In genomic region chr12:27469161-27469560, GRCh38 we compare ENCODE assay signal across 19 cellular contexts. TPM values are rescaled to one million over a fixed set of nuclear protein-coding genes. Genes with fewer than 3 reads are reported as not detected.
DNase-seq lines count a peak whose midpoint lies in the region; ATAC-seq and TF ChIP-seq lines count a peak whose summit lies in the region.
"Had no signal": no experiment of that assay in that cellular context is flagged by ENCODE, and none has a peak within 500 bp of the region (broad histone marks: within the 10 kb centered on the region; RNA-seq: fewer than 3 reads in every experiment).

No MANE protein-coding gene starts in this region.

- peaks cover 5% of the 10 kb centered on the region for H3K4me1 ChIP-seq in ovary (ENCODE audit: insufficient read depth)

- no peak overlapping the region for H3K4me3 ChIP-seq in ovary

- H3K9me3 Mint-ChIP-seq in activated naive CD8-positive, alpha-beta T cell treated with anti-CD3 and anti-CD28 coated beads, Interleukin-2, amount 10 ng/mL, durations not matched to agents 7 days and 5 days: peaks cover 7% of the 10 kb centered on the region
- no peaks in the 10 kb centered on the region for H3K9me3 Mint-ChIP-seq in activated naive CD8-positive, alpha-beta T cell treated with anti-CD3 and anti-CD28 coated beads, Interleukin-2, amount 50 U/mL, for 24 hours
- no peaks in the 10 kb centered on the region for H3K9me3 Mint-ChIP-seq in WTC11
- H3K9me3 Mint-ChIP-seq: CD4-positive, alpha-beta T cell; HFFc6 had no signal

- POLR2A ChIA-PET in activated naive CD8-positive, alpha-beta T cell treated with anti-CD3 and anti-CD28 coated beads, Interleukin-2, amount 10 ng/mL, durations not matched to agents 7 days and 5 days (lab: Charles Lee): no interaction called here
- POLR2A ChIA-PET in WTC11 (lab: Charles Lee): no interaction called here

- no peaks in the 10 kb centered on the region for H3K27me3 Mint-ChIP-seq in activated naive CD8-positive, alpha-beta T cell treated with anti-CD3 and anti-CD28 coated beads, Interleukin-2, amount 10 ng/mL, durations not matched to agents 7 days and 5 days
- H3K27me3 Mint-ChIP-seq in activated naive CD8-positive, alpha-beta T cell treated with anti-CD3 and anti-CD28 coated beads, Interleukin-2, amount 50 U/mL, for 24 hours: peaks cover 9% of the 10 kb centered on the region
- no peaks in the 10 kb centered on the region for H3K27me3 Mint-ChIP-seq in WTC11 (ENCODE audit: low read depth)
- H3K27me3 Mint-ChIP-seq: CD4-positive, alpha-beta T cell had no signal

- no peaks in the 10 kb centered on the region for H3K9me3 ChIP-seq in ovary

- CTCF ChIA-PET in WTC11 (lab: Charles Lee): no interaction called here

- intact Hi-C loops in ovary (cut with DNase I): loop anchor here in 1 of 4 donors (10.0 kb wide), 1 partner anchor 56 kb away; the partner anchor contains the start of gene PPFIBP1

- H3K4me3 Mint-ChIP-seq in activated naive CD8-positive, alpha-beta T cell treated with anti-CD3 and anti-CD28 coated beads, Interleukin-2, amount 10 ng/mL, durations not matched to agents 7 days and 5 days: peak overlapping the region; percentile 59
- H3K4me3 Mint-ChIP-seq in activated naive CD8-positive, alpha-beta T cell treated with anti-CD3 and anti-CD28 coated beads, Interleukin-2, amount 50 U/mL, for 24 hours: no peak overlapping the region
- no peak overlapping the region for H3K4me3 Mint-ChIP-seq in WTC11
- H3K4me3 Mint-ChIP-seq: B cell; CD4-positive, alpha-beta T cell; HFFc6 had no signal

- ATAC-seq in activated naive CD8-positive, alpha-beta T cell treated with anti-CD3 and anti-CD28 coated beads, Interleukin-2, amount 10 ng/mL, durations not matched to agents 7 days and 5 days (ENCODE audit: low read depth): no peak
- no peak for ATAC-seq in activated naive CD8-positive, alpha-beta T cell treated with anti-CD3 and anti-CD28 coated beads, Interleukin-2, amount 50 U/mL, for 24 hours
- ATAC-seq in WTC11: no peak
- ATAC-seq: HCT116 had no signal

- H3K27ac ChIP-seq in ovary: no peak overlapping the region
- H3K27ac ChIP-seq: C4-2B had no signal

- peak overlapping the region; percentile 80 for H3K27ac Mint-ChIP-seq in activated naive CD8-positive, alpha-beta T cell treated with anti-CD3 and anti-CD28 coated beads, Interleukin-2, amount 10 ng/mL, durations not matched to agents 7 days and 5 days
- H3K27ac Mint-ChIP-seq in activated naive CD8-positive, alpha-beta T cell treated with anti-CD3 and anti-CD28 coated beads, Interleukin-2, amount 50 U/mL, for 24 hours: no peak overlapping the region
- H3K27ac Mint-ChIP-seq in WTC11: no peak overlapping the region
- H3K27ac Mint-ChIP-seq: B cell; CD4-positive, alpha-beta T cell; HFFc6 had no signal

- TF ChIP-seq POLR2A in ovary (IDR thresholded peaks at IDR 0.05): no peak

- no peak for TF ChIP-seq EP300 in ovary (IDR thresholded peaks at IDR 0.05)

- peaks cover 67% of the 10 kb centered on the region for H3K4me1 Mint-ChIP-seq in activated naive CD8-positive, alpha-beta T cell treated with anti-CD3 and anti-CD28 coated beads, Interleukin-2, amount 10 ng/mL, durations not matched to agents 7 days and 5 days
- H3K4me1 Mint-ChIP-seq in activated naive CD8-positive, alpha-beta T cell treated with anti-CD3 and anti-CD28 coated beads, Interleukin-2, amount 50 U/mL, for 24 hours: peaks cover 19% of the 10 kb centered on the region
- no peaks in the 10 kb centered on the region for H3K4me1 Mint-ChIP-seq in WTC11

- H3K36me3 Mint-ChIP-seq in activated naive CD8-positive, alpha-beta T cell treated with anti-CD3 and anti-CD28 coated beads, Interleukin-2, amount 10 ng/mL, durations not matched to agents 7 days and 5 days: peaks cover 13% of the 10 kb centered on the region
- H3K36me3 Mint-ChIP-seq in activated naive CD8-positive, alpha-beta T cell treated with anti-CD3 and anti-CD28 coated beads, Interleukin-2, amount 50 U/mL, for 24 hours (ENCODE audit: low read depth): no peaks in the 10 kb centered on the region
- no peaks in the 10 kb centered on the region for H3K36me3 Mint-ChIP-seq in WTC11

- TF ChIP-seq CTCF in ovary (IDR thresholded peaks at IDR 0.05) (no peak), WTC11 (IDR thresholded peaks at IDR 0.05) (no peak)

- no peak for DNase-seq in activated naive CD8-positive, alpha-beta T cell treated with anti-CD3 and anti-CD28 coated beads, Interleukin-2, amount 10 ng/mL, durations not matched to agents 7 days and 5 days
- no peak for DNase-seq in activated naive CD8-positive, alpha-beta T cell treated with anti-CD3 and anti-CD28 coated beads, Interleukin-2, amount 50 U/mL, for 24 hours
- DNase-seq in COLO829 (ENCODE audit: low spot score) (peak; percentile 8), left kidney (ENCODE audit: low read depth, low spot score) (peak; percentile 7), ovary (no peak), amniotic stem cell (lab: John Stamatoyannopoulos, UW) (no peak), WTC11 (ENCODE audit: low spot score) (no peak)
- DNase-seq: CD4-positive, alpha-beta T cell; DMS153; DMS79; GF-D8; GOT3; H7; HFFc6; IMR-90 had no signal

- H3K36me3 ChIP-seq in ovary: no peaks in the 10 kb centered on the region

- H3K27me3 ChIP-seq in ovary: no peaks in the 10 kb centered on the region

- 49 to 70% (median 56%) methylated on average over 1 of the region's 1 CpG for WGBS in ovary, 3 donors

TF ChIP-seq in WTC11, 78 proteins besides CTCF, POLR2A, EP300 and RAD21 (continues in another document):
- TF ChIP-seq MYBL2 (CRISPR knock-in tag; IDR thresholded peaks at IDR 0.05) (no peak), AR (CRISPR knock-in tag; IDR thresholded peaks at IDR 0.05) (no peak), AFF4 (CRISPR knock-in tag; IDR thresholded peaks at IDR 0.05; ENCODE audit: borderline replicate concordance) (no peak), ZNF263 (CRISPR knock-in tag; IDR thresholded peaks at IDR 0.05; ENCODE audit: low read depth) (no peak), ZNF121 (CRISPR knock-in tag; IDR thresholded peaks at IDR 0.05) (no peak)

RNA-seq across cellular contexts. Expression of gene SMCO2, which starts 22.6 kb away (rescaled TPM):
- not detected for total RNA-seq in activated naive CD8-positive, alpha-beta T cell treated with anti-CD3 and anti-CD28 coated beads, Interleukin-2, amount 10 ng/mL, durations not matched to agents 7 days and 5 days
- total RNA-seq in ovary (not detected), WTC11 (2021) (0.32 to 0.71 TPM (median 0.52 TPM) in 3 replicates)
- not detected for polyA plus RNA-seq in ovary
- total RNA-seq: A172; B cell; CD4-positive, alpha-beta T cell; H7; HFFc6; IMR-90 had no signal

RNA-seq across cellular contexts. Expression of gene PPFIBP1, which starts 54.8 kb away (rescaled TPM):
- total RNA-seq in activated naive CD8-positive, alpha-beta T cell treated with anti-CD3 and anti-CD28 coated beads, Interleukin-2, amount 10 ng/mL, durations not matched to agents 7 days and 5 days: 10 to 100 TPM; 14.6 to 18.2 TPM
- total RNA-seq in ovary: 100 to 1,000 TPM; 105 to 216 (median 162) TPM
- 10 to 100 TPM; 61.3 to 93.9 TPM for polyA plus RNA-seq in ovary
- 22.3 to 28.7 TPM (median 27.7 TPM) in 3 replicates for total RNA-seq in WTC11 (2021)

Comparison
In these comparisons a context has a peak if more than half of its experiments do, and no peak if none do; other contexts are left out.
1. DNase-seq: peak in COLO829 (single experiment) and left kidney (single experiment); none in activated naive CD8-positive, alpha-beta T cell treated with anti-CD3 and anti-CD28 coated beads, Interleukin-2, amount 10 ng/mL, durations not matched to agents 7 days and 5 days (single experiment), activated naive CD8-positive, alpha-beta T cell treated with anti-CD3 and anti-CD28 coated beads, Interleukin-2, amount 50 U/mL, for 24 hours (single experiment), ovary (0 of 5), amniotic stem cell (single experiment) and WTC11 (single experiment).